Comparison of ENCODE assay signal across 26 cellular contexts in genomic region chr16:53955221-53955875, GRCh38.
"Had no signal": no experiment of that assay in that cellular context is flagged by ENCODE, and none has a peak within 500 bp of the region (broad histone marks: within the 10 kb centered on the region; RNA-seq: fewer than 3 reads in every experiment).

No MANE protein-coding gene starts in this region.

- DNase-seq: activated CD4-positive, alpha-beta memory T cell treated with anti-CD3 and anti-CD28 coated beads for 36 hours; activated CD4-positive, alpha-beta T cell treated with anti-CD3 and anti-CD28 coated beads, Interleukin-2, amount 10 ng/mL, durations not matched to agents 24 days and 14 days; activated CD8-positive, alpha-beta memory T cell treated with anti-CD3 and anti-CD28 coated beads, Interleukin-2, amount 50 U/mL, for 4 hours; activated naive CD4-positive, alpha-beta T cell; activated naive CD8-positive, alpha-beta T cell treated with anti-CD3 and anti-CD28 coated beads for 36 hours; activated T-cell treated with anti-CD3 and anti-CD28 coated beads, Interleukin-2, amount 50 U/mL, for 24 hours; adrenal gland; aorta; body of pancreas; cerebellar nuclear complex; colonic mucosa; dorsolateral prefrontal cortex; effector memory CD4-positive, alpha-beta T cell; kidney glomerular epithelial cell; left lung; mesendoderm; right cardiac atrium; spleen; stimulated activated naive CD4-positive, alpha-beta T cell; tibial artery; upper lobe of right lung; WERI-Rb-1 had no signal

- H3K27me3 Mint-ChIP-seq: activated CD4-positive, alpha-beta memory T cell treated with anti-CD3 and anti-CD28 coated beads for 36 hours; activated CD4-positive, alpha-beta T cell treated with anti-CD3 and anti-CD28 coated beads, Interleukin-2, amount 10 ng/mL, durations not matched to agents 24 days and 14 days; activated naive CD8-positive, alpha-beta T cell treated with anti-CD3 and anti-CD28 coated beads for 36 hours; activated T-cell treated with anti-CD3 and anti-CD28 coated beads, Interleukin-2, amount 50 U/mL, for 24 hours had no signal

- H3K4me3 Mint-ChIP-seq: activated CD4-positive, alpha-beta memory T cell treated with anti-CD3 and anti-CD28 coated beads for 36 hours; activated CD4-positive, alpha-beta T cell treated with anti-CD3 and anti-CD28 coated beads, Interleukin-2, amount 10 ng/mL, durations not matched to agents 24 days and 14 days; activated naive CD8-positive, alpha-beta T cell treated with anti-CD3 and anti-CD28 coated beads for 36 hours; activated T-cell treated with anti-CD3 and anti-CD28 coated beads, Interleukin-2, amount 50 U/mL, for 24 hours; nephron had no signal

- H3K27ac Mint-ChIP-seq: activated CD4-positive, alpha-beta memory T cell treated with anti-CD3 and anti-CD28 coated beads for 36 hours; activated CD4-positive, alpha-beta T cell treated with anti-CD3 and anti-CD28 coated beads, Interleukin-2, amount 10 ng/mL, durations not matched to agents 24 days and 14 days; activated naive CD8-positive, alpha-beta T cell treated with anti-CD3 and anti-CD28 coated beads for 36 hours; activated T-cell treated with anti-CD3 and anti-CD28 coated beads, Interleukin-2, amount 50 U/mL, for 24 hours; nephron had no signal

- H3K27me3 ChIP-seq: adrenal gland, body of pancreas, colonic mucosa, dorsolateral prefrontal cortex, left lung, spleen, suprapubic skin, tibial artery, upper lobe of right lung had no signal

- H3K4me3 ChIP-seq: adrenal gland, body of pancreas, colonic mucosa, dorsolateral prefrontal cortex, left lung, lung, spleen, suprapubic skin, tibial artery, upper lobe of right lung had no signal

- H3K36me3 Mint-ChIP-seq: activated CD4-positive, alpha-beta memory T cell treated with anti-CD3 and anti-CD28 coated beads for 36 hours had no signal

- H3K9me3 Mint-ChIP-seq: activated CD4-positive, alpha-beta memory T cell treated with anti-CD3 and anti-CD28 coated beads for 36 hours; activated naive CD8-positive, alpha-beta T cell treated with anti-CD3 and anti-CD28 coated beads for 36 hours; activated T-cell treated with anti-CD3 and anti-CD28 coated beads, Interleukin-2, amount 50 U/mL, for 24 hours; nephron had no signal

- ATAC-seq: activated CD4-positive, CD25-positive, alpha-beta regulatory T cell treated with anti-CD3 and anti-CD28 coated beads, Interleukin-2, amount 50 U/mL, for 24 hours; body of pancreas; left lung; right cardiac atrium; upper lobe of right lung had no signal

- H3K36me3 ChIP-seq: adrenal gland, colonic mucosa, left lung, suprapubic skin, tibial artery, upper lobe of right lung, WERI-Rb-1 had no signal

- H3K27ac ChIP-seq: adrenal gland, body of pancreas, colonic mucosa, dorsolateral prefrontal cortex, left lung, spleen, suprapubic skin, tibial artery, upper lobe of right lung, WERI-Rb-1 had no signal

- H3K4me1 ChIP-seq: colonic mucosa had no signal

- H3K9me3 ChIP-seq: adrenal gland, body of pancreas, colonic mucosa, left lung, spleen, suprapubic skin, tibial artery, upper lobe of right lung had no signal
